Comparison of ENCODE assay signal across 8 cellular contexts in the genomic region with DNA sequence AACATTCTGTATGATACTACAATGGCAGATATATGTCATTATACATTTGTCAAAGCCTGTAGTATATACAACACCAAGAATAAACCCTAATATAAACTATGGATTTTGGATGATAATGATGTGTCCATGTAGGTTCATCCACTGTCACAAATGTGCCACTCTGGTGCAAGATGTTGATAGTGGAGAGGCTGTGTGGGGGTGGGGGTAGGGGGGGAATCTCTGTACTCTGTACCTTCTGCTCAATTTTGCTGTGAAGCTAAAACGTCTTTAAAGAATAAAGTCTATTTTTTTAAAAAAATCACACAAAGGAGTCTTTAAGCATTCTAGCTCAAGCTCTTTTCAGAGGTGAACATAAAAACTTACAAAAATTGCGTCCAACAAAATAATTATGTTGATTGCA.
"Had no signal": no experiment of that assay in that cellular context is flagged by ENCODE, and none has a peak within 500 bp of the region (broad histone marks: within the 10 kb centered on the region; RNA-seq: fewer than 3 reads in every experiment).

No MANE protein-coding gene starts in this region.

- H3K4me2 ChIP-seq: GM23338 had no signal

- H3K36me3 ChIP-seq: HAP-1 had no signal

- H3K9me3 ChIP-seq: HAP-1 had no signal

- ATAC-seq: GM23338, HCT116, HepG2 had no signal

- H3K4me1 ChIP-seq: HAP-1 had no signal

- H3K4me3 ChIP-seq: GM23338, HAP-1 had no signal

- DNase-seq: HFFc6, KBM-7 had no signal

- H2AFZ ChIP-seq: GM23338 had no signal

- FAIRE-seq: H1, HepG2 had no signal

- H3K27ac ChIP-seq: HL-60 had no signal
